29 cellular contexts compared by ENCODE assay signal in genomic region chr10:122530177-122530576, GRCh38. TPM values are rescaled to one million over a fixed set of nuclear protein-coding genes. Genes with fewer than 3 reads are reported as not detected.
DNase-seq lines count a peak whose midpoint lies in the region; ATAC-seq and TF ChIP-seq lines count a peak whose summit lies in the region.
"Had no signal": no experiment of that assay in that cellular context is flagged by ENCODE, and none has a peak within 500 bp of the region (broad histone marks: within the 10 kb centered on the region; RNA-seq: fewer than 3 reads in every experiment).

No MANE protein-coding gene starts in this region.

- no peaks in the 10 kb centered on the region for H4K20me1 ChIP-seq in H9 (ENCODE audit: control insufficient read depth, insufficient read depth, insufficient read length)

- no peak overlapping the region for H3K27ac Mint-ChIP-seq in H9
- H3K27ac Mint-ChIP-seq: activated B cell treated with CpG ODN at 0.5 μM for 24 hours; activated naive CD4-positive, alpha-beta T cell treated with anti-CD3 and anti-CD28 coated beads, Interleukin-2, amount 10 ng/mL, durations not matched to agents 7 days and 5 days; activated T-cell treated with anti-CD3 and anti-CD28 coated beads, Interleukin-2, amount 50 U/mL, for 72 hours; CD8-positive, alpha-beta T cell; progenitor cell of endocrine pancreas had no signal

- WGBS in lung, 2 donors, result 24 to 48% methylated on average over 11 of the region's 11 CpGs
- WGBS in H9 (ENCODE audit: extremely low coverage, insufficient read length, low lambda C conversion rate), result no CpG with 5 or more reads among the region's 11 CpGs

- H3K27ac ChIP-seq in lung (ENCODE audit: low read depth in 1 of 2, low read length in 1 of 2) (no peak overlapping the region), upper lobe of right lung (peak overlapping the region; percentile 60), H9 (ENCODE audit: insufficient read length, low read depth, low read length) (no peak overlapping the region)
- H3K27ac ChIP-seq: GM23248, SJCRH30, tibial artery had no signal

- no peaks in the 10 kb centered on the region for H3K36me3 Mint-ChIP-seq in H9 (ENCODE audit: insufficient read depth in 1 of 3, low read depth in 3 of 3)
- H3K36me3 Mint-ChIP-seq: activated naive CD4-positive, alpha-beta T cell treated with anti-CD3 and anti-CD28 coated beads, Interleukin-2, amount 10 ng/mL, durations not matched to agents 7 days and 5 days; CD8-positive, alpha-beta T cell had no signal

- no peak overlapping the region for H3K23ac ChIP-seq in H9 (ENCODE audit: insufficient read length, low read depth, low read length)

- no peaks in the 10 kb centered on the region for H3K79me2 ChIP-seq in H9 (ENCODE audit: insufficient read depth, low read length)

- no peak overlapping the region for H2BK15ac ChIP-seq in H9 (ENCODE audit: low read depth, low read length)

- DNase-seq in Right ventricle myocardium superior (no peak), cardiac septum (ENCODE audit: low spot score) (no peak), fibroblast of pulmonary artery (ENCODE audit: low read depth) (peak; percentile 55), lung (ENCODE audit: low spot score) (no peak), upper lobe of right lung (no peak), H9 (no peak), left colon (no peak), CD1c-positive myeloid dendritic cell (ENCODE audit: extremely low spot score) (no peak)
- DNase-seq: activated B cell treated with CpG ODN at 0.5 μM for 24 hours; activated CD4-positive, alpha-beta T cell treated with anti-CD3 and anti-CD28 coated beads, Interleukin-2, amount 50 U/mL, for 1 hour; activated naive CD4-positive, alpha-beta T cell treated with anti-CD3 and anti-CD28 coated beads, Interleukin-2, amount 10 ng/mL, durations not matched to agents 7 days and 5 days; activated T-cell treated with anti-CD3 and anti-CD28 coated beads, Interleukin-2, amount 50 U/mL, for 72 hours; amygdala; caudate nucleus; CD8-positive, alpha-beta T cell; cortex of kidney; DMS 273 treated with DMSO at 0.1 percent for 48 hours; GM23248; kidney; mesenchymal stem cell; NCI-H187 treated with DMSO at 0.1 percent for 48 hours; NCI-H524; SJCRH30; stimulated activated naive CD8-positive, alpha-beta T cell treated with anti-CD3 and anti-CD28 coated beads, Interleukin-15, Interleukin-2, amounts not matched to agents 100 U/mL and 50 U/mL, for 24 hours; T1000; tibial artery had no signal

- no peak overlapping the region for H3T11ph ChIP-seq in H9 (ENCODE audit: low read length)

- no peaks in the 10 kb centered on the region for H3K9me3 ChIP-seq in lung (ENCODE audit: control insufficient read depth in 2 of 2, insufficient read depth in 1 of 2, low read length in 1 of 2)
- no peaks in the 10 kb centered on the region for H3K9me3 ChIP-seq in upper lobe of right lung
- no peaks in the 10 kb centered on the region for H3K9me3 ChIP-seq in H9 (ENCODE audit: control insufficient read depth, low read depth, low read length)
- H3K9me3 ChIP-seq: SJCRH30, tibial artery had no signal

- H3K4me2 ChIP-seq in H9 (ENCODE audit: insufficient read depth, insufficient read length, low read length), result no peak overlapping the region

- no peak overlapping the region for H2AFZ ChIP-seq in H9 (ENCODE audit: low read length)
- H2AFZ ChIP-seq: GM23248 had no signal

- no peaks in the 10 kb centered on the region for H3K79me1 ChIP-seq in H9 (ENCODE audit: insufficient read depth, low read depth, low read length, poor library complexity, severe bottlenecking)

- no peak overlapping the region for H2AK5ac ChIP-seq in H9 (ENCODE audit: insufficient read length, low read length)

- no peak overlapping the region for H4K8ac ChIP-seq in H9 (replicated peaks; ENCODE audit: insufficient read length, low read depth, low read length)

- H3K4me1 ChIP-seq in lung (ENCODE audit: control insufficient read depth in 2 of 2, insufficient read depth in 2 of 2, low read length in 2 of 2) (peaks cover 0 to 5% of the 10 kb centered on the region in 2 donors), upper lobe of right lung (peaks cover 6% of the 10 kb centered on the region), H9 (ENCODE audit: insufficient read depth, low read length) (no peaks in the 10 kb centered on the region)
- H3K4me1 ChIP-seq: SJCRH30, tibial artery had no signal

- H3K56ac ChIP-seq in H9 (ENCODE audit: insufficient read length, low read depth, low read length), result no peak overlapping the region

- no peaks in the 10 kb centered on the region for H3K23me2 ChIP-seq in H9 (ENCODE audit: insufficient read length, low read depth, low read length, poor library complexity, severe bottlenecking)

- no peak overlapping the region for H2BK12ac ChIP-seq in H9 (ENCODE audit: insufficient read length, low read depth, low read length)

- no peaks in the 10 kb centered on the region for H3K36me3 ChIP-seq in lung (ENCODE audit: control insufficient read depth in 2 of 2, insufficient read depth in 2 of 2, low read length in 2 of 2)
- no peaks in the 10 kb centered on the region for H3K36me3 ChIP-seq in upper lobe of right lung
- H3K36me3 ChIP-seq: SJCRH30, tibial artery had no signal

- TF ChIP-seq CTCF in fibroblast of pulmonary artery (IDR thresholded peaks at IDR 0.05; ENCODE audit: low read length, missing control alignments) (no peak), lung (IDR thresholded peaks at IDR 0.05; ENCODE audit: control extremely low read depth, extremely low read depth) (no peak), upper lobe of right lung (IDR thresholded peaks at IDR 0.05) (no peak), H9 (conservative IDR thresholded peaks at IDR 0.05) (no peak)

- H2BK20ac ChIP-seq in H9 (ENCODE audit: low read depth, low read length, poor library complexity, severe bottlenecking), result no peak overlapping the region

- 0 out of 4 replicates have a peak, but pooled peaks cover under 1% of the 10 kb centered on the region in 2 experiments for H3K4me1 Mint-ChIP-seq in H9
- H3K4me1 Mint-ChIP-seq: activated B cell treated with CpG ODN at 0.5 μM for 24 hours; activated naive CD4-positive, alpha-beta T cell treated with anti-CD3 and anti-CD28 coated beads, Interleukin-2, amount 10 ng/mL, durations not matched to agents 7 days and 5 days had no signal

- H3K18ac ChIP-seq in H9 (ENCODE audit: insufficient read length, low read depth, low read length), result no peak overlapping the region

- no peak overlapping the region for H4K91ac ChIP-seq in H9 (ENCODE audit: insufficient read length, low read depth, low read length)

- peak; percentile 56 for ATAC-seq in Right ventricle myocardium superior (ENCODE audit: poor library complexity)
- ATAC-seq in lung (ENCODE audit: insufficient read depth, low FRiP score), result peak; percentile 14
- ATAC-seq in upper lobe of right lung, result peak; percentile 62
- ATAC-seq in left colon, result no peak
- ATAC-seq: activated T-cell treated with anti-CD3 and anti-CD28 coated beads, Interleukin-2, amount 50 U/mL, for 72 hours; CD8-positive, alpha-beta T cell; Panc1; stimulated activated naive CD8-positive, alpha-beta T cell treated with anti-CD3 and anti-CD28 coated beads, Interleukin-15, Interleukin-2, amounts not matched to agents 100 U/mL and 50 U/mL, for 24 hours had no signal

- no peak overlapping the region for H3K4me3 ChIP-seq in fibroblast of pulmonary artery (replicated peaks; ENCODE audit: low read depth, low read length)
- H3K4me3 ChIP-seq in lung, result no peak overlapping the region
- H3K4me3 ChIP-seq in upper lobe of right lung, result no peak overlapping the region
- H3K4me3 ChIP-seq: GM23248, SJCRH30, tibial artery had no signal

- no peak overlapping the region for H2BK5ac ChIP-seq in H9 (ENCODE audit: insufficient read length, low read length)

- peaks cover 7% of the 10 kb centered on the region for H3K27me3 Mint-ChIP-seq in H9 (ENCODE audit: low read depth)

- no peak overlapping the region for H3K4me3 Mint-ChIP-seq in H9
- H3K4me3 Mint-ChIP-seq: activated B cell treated with CpG ODN at 0.5 μM for 24 hours; activated naive CD4-positive, alpha-beta T cell treated with anti-CD3 and anti-CD28 coated beads, Interleukin-2, amount 10 ng/mL, durations not matched to agents 7 days and 5 days; activated T-cell treated with anti-CD3 and anti-CD28 coated beads, Interleukin-2, amount 50 U/mL, for 72 hours; CD8-positive, alpha-beta T cell had no signal

- H3K4ac ChIP-seq in H9 (ENCODE audit: low read depth, low read length), result no peak overlapping the region

- no peak overlapping the region for H3K14ac ChIP-seq in H9 (ENCODE audit: insufficient read depth, low read length)

- H4K5ac ChIP-seq in H9 (ENCODE audit: insufficient read length, low read depth, low read length), result no peak overlapping the region

- H2BK120ac ChIP-seq in H9 (ENCODE audit: low read depth, low read length, poor library complexity, severe bottlenecking), result no peak overlapping the region

- H3K9me3 Mint-ChIP-seq in H9, result no peaks in the 10 kb centered on the region
- H3K9me3 Mint-ChIP-seq: activated B cell treated with CpG ODN at 0.5 μM for 24 hours; activated naive CD4-positive, alpha-beta T cell treated with anti-CD3 and anti-CD28 coated beads, Interleukin-2, amount 10 ng/mL, durations not matched to agents 7 days and 5 days; CD8-positive, alpha-beta T cell had no signal

- H3K27me3 ChIP-seq in lung (ENCODE audit: control insufficient read depth, insufficient read depth) (no peaks in the 10 kb centered on the region), upper lobe of right lung (no peaks in the 10 kb centered on the region), H9 (ENCODE audit: insufficient read depth, low read length) (no peaks in the 10 kb centered on the region)
- H3K27me3 ChIP-seq: SJCRH30, tibial artery had no signal

- no peak overlapping the region for H3K9ac ChIP-seq in H9 (ENCODE audit: extremely low read depth, insufficient read length, low read length)
- H3K9ac ChIP-seq: GM23248 had no signal

- intact Hi-C loops in Right ventricle myocardium superior (cut with DNase I) (no loop called here), cardiac septum (cut with DNase I) (no loop called here), upper lobe of right lung (cut with DNase I) (no loop called here), left colon (cut with DNase I, micrococcal nuclease) (no loop called here)

RNA-seq across cellular contexts. Expression of gene DMBT1, which starts 30.4 kb away (rescaled TPM):
- not detected for total RNA-seq in Right ventricle myocardium superior
- 0.08 TPM for total RNA-seq in cardiac septum
- 100 to 1,000 TPM in 1 of 2 donors, 10 to 100 TPM in 1; 22.0 to 337 TPM for total RNA-seq in lung
- polyA plus RNA-seq in lung, result 100 to 1,000 TPM in 1 of 2 donors, 10 to 100 TPM in 1; 21.1 to 199 TPM
- total RNA-seq in upper lobe of right lung, result 78.6 TPM
- 0.04 TPM in 1 of 2 replicates, not detected in the other for total RNA-seq in H9 (2021)
- total RNA-seq in left colon, result 100 to 1,000 TPM in 1 of 2 donors, 10 to 100 TPM in 1; 59.0 to 424 TPM
- total RNA-seq: activated B cell treated with CpG ODN at 0.5 μM for 24 hours; activated T-cell treated with anti-CD3 and anti-CD28 coated beads, Interleukin-2, amount 50 U/mL, for 72 hours; CD8-positive, alpha-beta T cell; GM23248 had no signal
- polyA plus RNA-seq: fibroblast of lung, GM23248 had no signal

Comparison
In these comparisons a context has a peak if more than half of its experiments do, and no peak if none do; other contexts are left out.
1. RNA of gene DMBT1, which starts 30.4 kb away (total RNA-seq): 59.0 to 424 TPM in left colon, 22.0 to 337 TPM in lung and 78.6 TPM in upper lobe of right lung (single experiment); 0.08 TPM in cardiac septum (single experiment), 0.04 TPM in H9 and not detected in Right ventricle myocardium superior (single experiment); every median in the first group is over 10 times any median in the second.